In the genomic region with DNA sequence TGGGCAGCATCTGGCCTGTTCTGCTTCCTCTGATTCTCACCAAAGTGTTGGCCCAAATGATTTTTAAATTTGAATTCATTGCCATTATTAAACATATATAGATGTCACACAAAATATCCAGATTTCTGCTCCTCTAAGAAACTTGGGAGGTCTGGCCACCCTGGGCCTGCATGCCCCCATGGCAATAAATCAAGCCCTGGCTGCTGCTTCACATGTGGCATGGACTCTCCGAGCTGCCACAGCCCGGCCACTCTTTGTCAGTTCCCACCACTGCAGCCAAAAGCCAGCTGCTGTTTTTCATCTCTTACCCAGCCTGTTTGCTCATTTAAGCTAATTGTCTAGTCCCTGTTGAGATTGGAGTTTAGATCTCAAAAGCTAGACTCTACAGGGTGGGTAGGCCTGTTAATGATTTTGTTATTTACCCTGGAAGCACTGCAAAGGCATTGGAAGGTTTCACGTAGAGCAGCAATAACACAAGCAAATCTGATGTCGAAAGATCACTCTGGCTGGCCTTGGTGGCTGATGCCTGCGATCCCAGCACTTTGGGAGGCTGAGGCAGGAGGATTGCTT, we compare ENCODE assay signal across 1 cellular context.
TF ChIP-seq lines count a peak whose summit lies in the region.

No MANE protein-coding gene starts in this region.

TF ChIP-seq in HepG2, 621 proteins besides CTCF, POLR2A, EP300 and RAD21 (continues in another document):
- TF ChIP-seq ARID4A (CRISPR knock-in tag; IDR thresholded peaks at IDR 0.05; ENCODE audit: borderline replicate concordance) (no peak), PREB (CRISPR knock-in tag; IDR thresholded peaks at IDR 0.05) (0 out of 2 replicates have a peak, but pooled peaks have one; percentile 57), GATAD2A (CRISPR knock-in tag; IDR thresholded peaks at IDR 0.05) (no peak), BHLHE40 (IDR thresholded peaks at IDR 0.05; ENCODE audit: low read length) (no peak), U2AF1 (optimal IDR thresholded peaks at IDR 0.05; ENCODE audit: low read depth, low read length) (no peak), RBM39 (IDR thresholded peaks at IDR 0.05; ENCODE audit: low read depth, low read length, poor library complexity, severe bottlenecking) (no peak), ZNF883 (CRISPR knock-in tag; IDR thresholded peaks at IDR 0.05; ENCODE audit: not compliant biosample characterization) (no peak), ZNF768 (CRISPR knock-in tag; IDR thresholded peaks at IDR 0.05) (no peak), KIAA2018 (CRISPR knock-in tag; IDR thresholded peaks at IDR 0.05; ENCODE audit: borderline replicate concordance) (no peak), PPARG (CRISPR knock-in tag; conservative IDR thresholded peaks at IDR 0.05) (no peak), ZNF335 (CRISPR knock-in tag; IDR thresholded peaks at IDR 0.05) (no peak), ZNF160 (CRISPR knock-in tag; IDR thresholded peaks at IDR 0.05) (no peak), GRHL1 (CRISPR knock-in tag; conservative IDR thresholded peaks at IDR 0.05) (no peak), NFIB (CRISPR knock-in tag; IDR thresholded peaks at IDR 0.05; ENCODE audit: borderline replicate concordance) (peak; percentile 84; the same call in 1 of the 2 replicates), CEBPB (IDR thresholded peaks at IDR 0.05; ENCODE audit: borderline replicate concordance, low read depth, low read length) (no peak), PHF5A (CRISPR knock-in tag; IDR thresholded peaks at IDR 0.05; ENCODE audit: low read depth, unreplicated experiment) (no peak), MEIS1 (CRISPR knock-in tag; IDR thresholded peaks at IDR 0.05; ENCODE audit: borderline replicate concordance) (no peak), ZNF124 (CRISPR knock-in tag; IDR thresholded peaks at IDR 0.05) (no peak), ZNF672 (CRISPR knock-in tag; IDR thresholded peaks at IDR 0.05) (no peak), GTF2F1 (IDR thresholded peaks at IDR 0.05; ENCODE audit: low read length) (no peak), ZMYM2 (CRISPR knock-in tag; IDR thresholded peaks at IDR 0.05) (0 out of 2 replicates have a peak, but pooled peaks have one; percentile 35), ZNF460 (CRISPR knock-in tag; IDR thresholded peaks at IDR 0.05; ENCODE audit: borderline replicate concordance) (0 out of 2 replicates have a peak, but pooled peaks have one; percentile 48), SKI (IDR thresholded peaks at IDR 0.05; ENCODE audit: partially characterized antibody) (no peak), ZNF615 (CRISPR knock-in tag; IDR thresholded peaks at IDR 0.05; ENCODE audit: borderline replicate concordance) (no peak), PAX8 (CRISPR knock-in tag; IDR thresholded peaks at IDR 0.05; ENCODE audit: borderline replicate concordance) (no peak), ZNF501 (CRISPR knock-in tag; IDR thresholded peaks at IDR 0.05) (peak; percentile 52; the same call in 1 of the 2 replicates), HDAC2 (CRISPR knock-in tag; IDR thresholded peaks at IDR 0.05) (no peak), ZKSCAN5 (CRISPR knock-in tag; IDR thresholded peaks at IDR 0.05) (no peak), EZH2 (conservative IDR thresholded peaks at IDR 0.05; ENCODE audit: low read depth, low read length) (no peak), TFDP2 (CRISPR knock-in tag; IDR thresholded peaks at IDR 0.05) (no peak), SATB2 (CRISPR knock-in tag; IDR thresholded peaks at IDR 0.05) (0 out of 2 replicates have a peak, but pooled peaks have one; percentile 38), RNF2 (conservative IDR thresholded peaks at IDR 0.05; ENCODE audit: low read depth) (no peak), ZKSCAN1 (IDR thresholded peaks at IDR 0.05; ENCODE audit: low read length) (no peak), ADNP (CRISPR knock-in tag; IDR thresholded peaks at IDR 0.05) (no peak), NFYB (CRISPR knock-in tag; IDR thresholded peaks at IDR 0.05) (no peak), GFI1 (CRISPR knock-in tag; IDR thresholded peaks at IDR 0.05; ENCODE audit: borderline replicate concordance) (no peak)
- TF ChIP-seq, protein P1, sequence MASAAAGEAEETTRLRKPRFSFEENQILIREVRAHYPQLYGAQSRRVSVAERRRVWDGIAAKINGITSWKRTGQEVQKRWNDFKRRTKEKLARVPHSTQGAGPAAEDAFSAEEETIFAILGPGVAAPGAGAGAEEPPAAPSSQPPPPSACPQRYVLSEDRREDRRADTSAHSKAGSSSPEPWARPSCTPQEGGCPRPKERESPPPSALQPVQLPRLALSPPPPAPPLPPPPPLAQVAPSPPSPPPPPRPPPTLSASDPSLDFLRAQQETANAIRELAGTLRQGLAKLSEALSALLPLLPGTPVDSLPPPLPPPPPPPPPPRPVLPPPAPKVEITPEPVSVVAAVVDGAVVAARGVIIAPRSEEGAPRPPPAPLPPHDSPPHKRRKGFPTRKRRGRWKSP (CRISPR knock-in tag; IDR thresholded peaks at IDR 0.05), result no peak
- TF ChIP-seq, protein P2, sequence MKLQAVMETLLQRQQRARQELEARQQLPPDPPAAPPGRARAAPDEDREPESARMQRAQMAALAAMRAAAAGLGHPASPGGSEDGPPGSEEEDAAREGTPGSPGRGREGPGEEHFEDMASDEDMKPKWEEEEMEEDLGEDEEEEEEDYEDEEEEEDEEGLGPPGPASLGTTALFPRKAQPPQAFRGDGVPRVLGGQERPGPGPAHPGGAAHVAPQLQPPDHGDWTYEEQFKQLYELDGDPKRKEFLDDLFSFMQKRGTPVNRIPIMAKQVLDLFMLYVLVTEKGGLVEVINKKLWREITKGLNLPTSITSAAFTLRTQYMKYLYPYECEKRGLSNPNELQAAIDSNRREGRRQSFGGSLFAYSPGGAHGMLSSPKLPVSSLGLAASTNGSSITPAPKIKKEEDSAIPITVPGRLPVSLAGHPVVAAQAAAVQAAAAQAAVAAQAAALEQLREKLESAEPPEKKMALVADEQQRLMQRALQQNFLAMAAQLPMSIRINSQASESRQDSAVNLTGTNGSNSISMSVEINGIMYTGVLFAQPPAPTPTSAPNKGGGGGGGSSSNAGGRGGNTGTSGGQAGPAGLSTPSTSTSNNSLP (IDR thresholded peaks at IDR 0.05; ENCODE audit: low read depth, low read length), result no peak
- TF ChIP-seq, protein P3, sequence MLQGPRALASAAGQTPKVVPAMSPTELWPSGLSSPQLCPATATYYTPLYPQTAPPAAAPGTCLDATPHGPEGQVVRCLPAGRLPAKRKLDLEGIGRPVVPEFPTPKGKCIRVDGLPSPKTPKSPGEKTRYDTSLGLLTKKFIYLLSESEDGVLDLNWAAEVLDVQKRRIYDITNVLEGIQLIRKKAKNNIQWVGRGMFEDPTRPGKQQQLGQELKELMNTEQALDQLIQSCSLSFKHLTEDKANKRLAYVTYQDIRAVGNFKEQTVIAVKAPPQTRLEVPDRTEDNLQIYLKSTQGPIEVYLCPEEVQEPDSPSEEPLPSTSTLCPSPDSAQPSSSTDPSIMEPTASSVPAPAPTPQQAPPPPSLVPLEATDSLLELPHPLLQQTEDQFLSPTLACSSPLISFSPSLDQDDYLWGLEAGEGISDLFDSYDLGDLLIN (CRISPR knock-in tag; IDR thresholded peaks at IDR 0.05; ENCODE audit: borderline replicate concordance), result no peak
